16 cellular contexts compared by ENCODE assay signal in genomic region chr16:24478401-24478800, GRCh38.
"Had no signal": no experiment of that assay in that cellular context is flagged by ENCODE, and none has a peak within 500 bp of the region (broad histone marks: within the 10 kb centered on the region; RNA-seq: fewer than 3 reads in every experiment).

No MANE protein-coding gene starts in this region.

- DNase-seq: activated CD4-positive, alpha-beta memory T cell treated with anti-CD3 and anti-CD28 coated beads for 36 hours; activated CD4-positive, alpha-beta T cell treated with anti-CD3 and anti-CD28 coated beads for 36 hours; effector CD4-positive, alpha-beta T cell; heart left ventricle; left ventricle myocardium inferior; mammary epithelial cell; midbrain; occipital lobe; posterior cingulate gyrus; sigmoid colon; stimulated activated CD4-positive, alpha-beta T cell treated with anti-CD3 and anti-CD28 coated beads, Interleukin-4, amount 100 ng/mL, for 24 hours; testis had no signal

- H3K4me3 ChIP-seq: gastroesophageal sphincter, heart left ventricle, left ventricle myocardium inferior, sigmoid colon, testis had no signal

- ATAC-seq: activated CD4-positive, alpha-beta T cell treated with anti-CD3 and anti-CD28 coated beads for 36 hours; esophagus mucosa; gastroesophageal sphincter; heart left ventricle; stimulated activated effector memory CD8-positive, alpha-beta T cell treated with anti-CD3 and anti-CD28 coated beads, Interleukin-12 subunit alpha, Interleukin-12 subunit beta, amount 100 ng/mL, for 72 hours; WTC11 had no signal
